8 cellular contexts compared by ENCODE assay signal in the genomic region with DNA sequence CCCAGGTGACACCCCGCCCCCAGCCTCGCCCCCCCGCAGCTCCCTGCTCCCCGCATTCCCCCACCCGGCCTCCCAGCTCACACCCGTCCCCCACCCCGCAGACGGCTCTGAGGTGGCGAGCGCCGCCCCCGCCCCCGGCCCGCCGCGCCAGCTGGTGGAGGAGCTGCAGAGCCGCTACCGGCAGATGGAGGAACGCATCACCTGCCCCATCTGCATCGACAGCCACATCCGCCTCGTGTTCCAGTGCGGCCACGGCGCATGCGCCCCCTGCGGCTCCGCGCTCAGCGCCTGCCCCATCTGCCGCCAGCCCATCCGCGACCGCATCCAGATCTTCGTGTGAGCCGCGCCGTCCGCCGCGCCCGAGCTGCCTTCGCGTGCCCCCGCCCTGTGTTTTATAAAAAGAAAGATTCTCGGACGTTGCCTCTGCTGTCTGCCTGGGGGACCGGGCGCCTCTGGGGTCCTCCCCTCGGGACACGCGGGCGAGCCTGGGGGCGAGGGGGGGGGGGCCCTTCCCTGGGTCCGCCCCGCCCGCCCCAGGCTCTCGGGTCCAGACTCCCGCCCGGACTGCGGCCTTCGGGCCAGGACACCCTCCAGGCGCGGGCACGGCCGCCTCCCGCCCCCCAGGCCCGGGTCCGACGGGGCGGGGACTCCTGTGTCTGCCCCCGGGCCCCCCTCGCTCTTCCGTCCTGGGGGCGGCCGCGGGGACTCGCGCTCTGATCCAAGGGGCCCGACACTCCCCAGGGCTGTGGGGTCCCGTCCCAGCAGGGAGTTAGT. TPM values are rescaled to one million over a fixed set of nuclear protein-coding genes. Genes with fewer than 3 reads are reported as not detected.
DNase-seq lines count a peak whose midpoint lies in the region; ATAC-seq and TF ChIP-seq lines count a peak whose summit lies in the region.

No MANE protein-coding gene starts in this region.

- peak overlapping the region; percentile 75 for H3K4me2 ChIP-seq in hepatocyte

- no peak for TF ChIP-seq CTCF in hepatocyte (IDR thresholded peaks at IDR 0.05; ENCODE audit: poor library complexity)

- H3K27ac ChIP-seq in hepatocyte = peak overlapping the region; percentile 92

- ATAC-seq in GM18511 (IDR thresholded peaks at IDR 0.05; ENCODE audit: unreplicated experiment) = peak; percentile 66
- ATAC-seq in HG03159 (IDR thresholded peaks at IDR 0.05; ENCODE audit: unreplicated experiment) = peak; percentile 67

- no peaks in the 10 kb centered on the region for H3K36me3 ChIP-seq in hepatocyte (replicated peaks; ENCODE audit: insufficient read depth, low read depth)

- H3K4me1 ChIP-seq in hepatocyte (ENCODE audit: insufficient read depth) = peaks cover 19% of the 10 kb centered on the region

- no peaks in the 10 kb centered on the region for H3K9me2 ChIP-seq in hepatocyte (replicated peaks; ENCODE audit: insufficient read depth)

- peak overlapping the region; percentile 88 for H3K27ac Mint-ChIP-seq in activated naive CD8-positive, alpha-beta T cell treated with anti-CD3 and anti-CD28 coated beads for 36 hours

- DNase-seq in RPMI8226 = peak; percentile 98
- DNase-seq in activated naive CD8-positive, alpha-beta T cell treated with anti-CD3 and anti-CD28 coated beads for 36 hours = peak; percentile 96
- DNase-seq in hepatocyte (ENCODE audit: low spot score) = peak; percentile 81
- DNase-seq in stimulated activated CD4-positive, alpha-beta T cell treated with anti-CD3 and anti-CD28 coated beads, Interleukin-2, amount 100 ng/mL, for 24 hours = peak; percentile 88 to 89
- DNase-seq in NCI-H2081 treated with DMSO at 0.1 percent for 48 hours (lab: John Stamatoyannopoulos, UW) = no peak
- no peak for DNase-seq in amniotic stem cell (lab: John Stamatoyannopoulos, UW)

- 28% methylated on average over 20 of the region's 81 CpGs for WGBS in hepatocyte (ENCODE audit: low lambda C conversion rate, missing lambda C conversion rate)

- peaks cover 7% of the 10 kb centered on the region for H3K27me3 Mint-ChIP-seq in activated naive CD8-positive, alpha-beta T cell treated with anti-CD3 and anti-CD28 coated beads for 36 hours

- H2AFZ ChIP-seq in hepatocyte = no peak overlapping the region

- H3K36me3 Mint-ChIP-seq in activated naive CD8-positive, alpha-beta T cell treated with anti-CD3 and anti-CD28 coated beads for 36 hours = peaks cover 2% of the 10 kb centered on the region

- peaks cover 5% of the 10 kb centered on the region for H3K4me1 Mint-ChIP-seq in activated naive CD8-positive, alpha-beta T cell treated with anti-CD3 and anti-CD28 coated beads for 36 hours

- H3K4me3 ChIP-seq in hepatocyte = no peak overlapping the region

- H3K4me3 Mint-ChIP-seq in activated naive CD8-positive, alpha-beta T cell treated with anti-CD3 and anti-CD28 coated beads for 36 hours = peak overlapping the region; percentile 77

- no peaks in the 10 kb centered on the region for H4K20me1 ChIP-seq in hepatocyte (ENCODE audit: insufficient read depth, poor library complexity, severe bottlenecking)

- no peaks in the 10 kb centered on the region for H3K79me2 ChIP-seq in hepatocyte

- no peaks in the 10 kb centered on the region for H3K9me3 ChIP-seq in hepatocyte (ENCODE audit: low read depth)

- H3K27me3 ChIP-seq in hepatocyte = peaks cover 15% of the 10 kb centered on the region

- no peaks in the 10 kb centered on the region for H3K9me3 Mint-ChIP-seq in activated naive CD8-positive, alpha-beta T cell treated with anti-CD3 and anti-CD28 coated beads for 36 hours

RNA-seq across cellular contexts. Expression of a gene that starts 1.6 kb away (rescaled TPM):
- 1 to 10 TPM; 1.4 to 2.3 TPM for total RNA-seq in activated naive CD8-positive, alpha-beta T cell treated with anti-CD3 and anti-CD28 coated beads for 36 hours
- total RNA-seq in hepatocyte = 48.0 and 73.4 TPM in 2 replicates
- polyA plus RNA-seq in hepatocyte = 136 and 184 TPM in 2 replicates

RNA-seq across cellular contexts. Expression of a gene that starts 15.1 kb away (rescaled TPM):
- 10 to 100 TPM; 33.1 to 38.7 TPM for total RNA-seq in activated naive CD8-positive, alpha-beta T cell treated with anti-CD3 and anti-CD28 coated beads for 36 hours
- 34.8 and 47.5 TPM in 2 replicates for total RNA-seq in hepatocyte
- 75.3 and 121 TPM in 2 replicates for polyA plus RNA-seq in hepatocyte

RNA-seq across cellular contexts. Expression of a gene that starts 28.4 kb away (rescaled TPM):
- total RNA-seq in activated naive CD8-positive, alpha-beta T cell treated with anti-CD3 and anti-CD28 coated beads for 36 hours = 10 to 100 TPM; 42.2 to 43.3 TPM
- total RNA-seq in hepatocyte = 7.5 and 10.1 TPM in 2 replicates
- polyA plus RNA-seq in hepatocyte = 15.3 and 21.3 TPM in 2 replicates

RNA-seq across cellular contexts. Expression of a gene that starts 30.4 kb away (rescaled TPM):
- 1 to 10 TPM; 2.9 to 3.3 TPM for total RNA-seq in activated naive CD8-positive, alpha-beta T cell treated with anti-CD3 and anti-CD28 coated beads for 36 hours
- 0.96 and 2.1 TPM in 2 replicates for total RNA-seq in hepatocyte
- polyA plus RNA-seq in hepatocyte = 6.0 and 8.8 TPM in 2 replicates

RNA-seq across cellular contexts. Expression of a gene that starts 55.7 kb away (rescaled TPM):
- 100 to 1,000 TPM; 124 to 131 TPM for total RNA-seq in activated naive CD8-positive, alpha-beta T cell treated with anti-CD3 and anti-CD28 coated beads for 36 hours
- total RNA-seq in hepatocyte = 75.7 and 85.0 TPM in 2 replicates
- polyA plus RNA-seq in hepatocyte = 192 and 203 TPM in 2 replicates

Comparison
In these comparisons a context has a peak if more than half of its experiments do, and no peak if none do; other contexts are left out.
1. DNase-seq: peak in RPMI8226 (single experiment), activated naive CD8-positive, alpha-beta T cell treated with anti-CD3 and anti-CD28 coated beads for 36 hours (single experiment), hepatocyte (single experiment) and stimulated activated CD4-positive, alpha-beta T cell treated with anti-CD3 and anti-CD28 coated beads, Interleukin-2, amount 100 ng/mL, for 24 hours (2 of 2); none in NCI-H2081 treated with DMSO at 0.1 percent for 48 hours (single experiment) and amniotic stem cell (single experiment).
2. RNA of a gene that starts 1.6 kb away (total RNA-seq): 48.0 to 73.4 TPM in hepatocyte; 1.4 to 2.3 TPM in activated naive CD8-positive, alpha-beta T cell treated with anti-CD3 and anti-CD28 coated beads for 36 hours; every median in the first group is over 10 times any median in the second.